ENCODE assay signal across 12 cellular contexts in the genomic region with DNA sequence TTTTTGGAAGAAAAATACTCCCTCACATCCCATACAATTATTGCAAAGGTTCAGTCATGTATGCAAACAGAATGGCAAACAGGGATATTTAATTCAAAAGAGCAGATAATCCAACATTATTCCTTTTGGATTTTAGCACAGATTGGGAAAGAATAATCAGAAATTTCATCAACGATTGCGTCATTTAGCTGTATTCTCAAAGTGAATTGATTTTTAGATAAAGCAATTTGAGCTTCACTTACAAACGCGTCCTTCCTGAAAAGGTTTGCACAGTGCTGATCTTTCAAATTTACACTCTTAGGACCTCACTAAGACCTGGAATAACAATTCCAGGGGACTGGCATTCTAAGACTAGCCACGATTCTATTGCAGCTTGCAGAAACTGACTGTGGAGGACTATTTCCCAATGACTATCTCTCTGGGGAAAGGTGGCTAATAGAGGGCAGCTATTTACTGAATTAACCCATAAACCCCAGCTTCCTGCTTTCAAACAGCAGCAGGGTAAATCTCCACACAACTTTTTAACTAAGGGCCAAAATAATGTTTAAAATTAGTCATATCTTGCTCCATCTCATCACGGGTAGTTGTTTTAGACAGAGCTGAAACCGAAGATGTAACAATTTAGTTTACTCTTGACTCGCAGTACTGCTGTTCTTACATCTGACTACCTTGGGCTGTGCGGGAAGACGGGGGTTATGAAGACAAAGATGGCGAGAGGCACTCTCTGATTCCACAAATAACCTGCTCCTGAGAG.
DNase-seq lines count a peak whose midpoint lies in the region; ATAC-seq, FAIRE-seq and TF ChIP-seq lines count a peak whose summit lies in the region.
"Had no signal": no experiment of that assay in that cellular context is flagged by ENCODE, and none has a peak within 500 bp of the region (broad histone marks: within the 10 kb centered on the region; RNA-seq: fewer than 3 reads in every experiment).

No MANE protein-coding gene starts in this region.

- H4K20me1 ChIP-seq in HCT116 (ENCODE audit: insufficient read depth) = no peaks in the 10 kb centered on the region; the same call in 1 of the 2 replicates

- H3K4me1 ChIP-seq in HCT116 (ENCODE audit: control insufficient read depth in 1 of 2, insufficient read depth in 2 of 2, low read length in 2 of 2) = peaks cover 13 to 32% of the 10 kb centered on the region in 2 experiments
- H3K4me1 ChIP-seq in spleen = peaks cover 0 to 18% (median 0%) of the 10 kb centered on the region in 6 donors

- no peak for TF ChIP-seq RAD21 in HCT116 (IDR thresholded peaks at IDR 0.05; ENCODE audit: low read depth)

- TF ChIP-seq CTCF in HCT116 (IDR thresholded peaks at IDR 0.05 in 2 of 3, conservative IDR thresholded peaks at IDR 0.05 in 1 of 3; ENCODE audit: borderline replicate concordance in 1 of 3, insufficient read depth in 1 of 3, low read depth in 2 of 3, low read length in 2 of 3) = no peak
- TF ChIP-seq CTCF in LNCaP clone FGC (IDR thresholded peaks at IDR 0.05; ENCODE audit: control insufficient read depth, extremely low read depth, insufficient read depth) = no peak
- no peak for TF ChIP-seq CTCF in spleen (IDR thresholded peaks at IDR 0.05 in 8 of 11, conservative IDR thresholded peaks at IDR 0.05 in 3 of 11)
- no peak for TF ChIP-seq CTCF in omental fat pad (IDR thresholded peaks at IDR 0.05)

- RAD21 ChIA-PET in HCT116 (lab: Charles Lee; ENCODE audit: low non-redundant PET in 1 of 2, low total read pairs in 2 of 2, uncharacterized antibody in 2 of 2, unreplicated experiment in 2 of 2) = no interaction called here

- H3K9me3 ChIP-seq in HCT116 (ENCODE audit: control insufficient read depth in 1 of 2, insufficient read depth in 1 of 2, low read depth in 1 of 2, low read length in 2 of 2) (no peaks in the 10 kb centered on the region), spleen (no peaks in the 10 kb centered on the region)

- H3K4me2 ChIP-seq in HCT116 (ENCODE audit: low read length) = no peak overlapping the region

- CTCF ChIA-PET in HCT116 (lab: Charles Lee) = interaction anchor here (2.0 kb wide), 1 partner anchor 10 kb away, joined by 4 read pairs; no protein-coding TSS in a partner anchor

- intact Hi-C loops in HCT116 (cut with micrococcal nuclease) (no loop called here), spleen (cut with DNase I; ENCODE audit: low total_unique reads) (no loop called here)

- no peak overlapping the region for H2AFZ ChIP-seq in HCT116 (ENCODE audit: low read depth, low read length, poor library complexity, severe bottlenecking)

- H3K9ac ChIP-seq in HCT116 (ENCODE audit: low read length) = no peak overlapping the region

- FAIRE-seq in islet of Langerhans (lab: Jason Lieb, UNC) = peak; percentile 91
- FAIRE-seq: TTC549 had no signal

- ATAC-seq in GM18511 (IDR thresholded peaks at IDR 0.05; ENCODE audit: unreplicated experiment) = peak; percentile 57
- no peak for ATAC-seq in HCT116
- no peak for ATAC-seq in omental fat pad (ENCODE audit: low FRiP score)

- peak overlapping the region; percentile 67 for H3K27ac ChIP-seq in HCT116 (ENCODE audit: low read depth, low read length)
- H3K27ac ChIP-seq in spleen = no peak overlapping the region

- WGBS in spleen, 5 donors = 66 to 85% (median 76%) methylated on average over 11 of the region's 11 CpGs

- no peak for DNase-seq in HCT116 (ENCODE audit: low read depth, low spot score)
- peak; percentile 37 for DNase-seq in LNCaP clone FGC (ENCODE audit: low read depth)
- no peak for DNase-seq in spleen
- no peak for DNase-seq in omental fat pad (ENCODE audit: low spot score)
- no peak for DNase-seq in NCI-H187 (lab: John Stamatoyannopoulos, UW)
- no peak for DNase-seq in DMS153 treated with DMSO at 0.1 percent for 48 hours (lab: John Stamatoyannopoulos, UW; ENCODE audit: unreplicated experiment)
- DNase-seq: aorta; effector CD4-positive, alpha-beta T cell; midbrain had no signal

- no TSS peak for BruUV-seq in HCT116 (replicated peaks; lab: Mats Ljungman, UMichigan)

- H3K36me3 ChIP-seq in HCT116 (ENCODE audit: control insufficient read depth in 1 of 2, insufficient read depth in 2 of 2, low read length in 2 of 2) (no peaks in the 10 kb centered on the region), spleen (peaks cover 0 to 5% (median 0%) of the 10 kb centered on the region in 6 donors)

- H3K79me2 ChIP-seq in HCT116 (ENCODE audit: insufficient read depth, low read length) = no peaks in the 10 kb centered on the region

- H3K9me2 ChIP-seq in HCT116 (ENCODE audit: insufficient read depth) = no peaks in the 10 kb centered on the region

- POLR2A ChIA-PET in HCT116 (lab: Charles Lee) = interaction anchor here (0.6 kb wide), 1 partner anchor 15 kb away, joined by 4 read pairs; no protein-coding TSS in a partner anchor

- H3K27me3 ChIP-seq in HCT116 (ENCODE audit: insufficient read depth, low read length) (no peaks in the 10 kb centered on the region), spleen (replicated peaks in 1 of 7) (no peaks in the 10 kb centered on the region)

- TF ChIP-seq POLR2A in HCT116 (IDR thresholded peaks at IDR 0.05; ENCODE audit: borderline replicate concordance, extremely low read depth, insufficient read depth, insufficient read length) (no peak), spleen (IDR thresholded peaks at IDR 0.05) (no peak)

- H3K4me3 ChIP-seq in HCT116 (replicated peaks in 1 of 2; ENCODE audit: low read depth in 1 of 2, low read length in 2 of 2) = no peak overlapping the region
- H3K4me3 ChIP-seq in LNCaP clone FGC (ENCODE audit: low read depth, low read length) = no peak overlapping the region
- H3K4me3 ChIP-seq in spleen = no peak overlapping the region

TF ChIP-seq in HCT116, 20 proteins besides CTCF, POLR2A, EP300 and RAD21:
- TF ChIP-seq TCF7L2 (IDR thresholded peaks at IDR 0.05; ENCODE audit: borderline replicate concordance, extremely low read depth, insufficient read depth, insufficient read length) (no peak), YY1 (IDR thresholded peaks at IDR 0.05; ENCODE audit: extremely low read depth, insufficient replicate concordance, low read depth, low read length) (no peak), EZH2 (IDR thresholded peaks at IDR 0.05) (no peak)
- TF ChIP-seq, protein P1, sequence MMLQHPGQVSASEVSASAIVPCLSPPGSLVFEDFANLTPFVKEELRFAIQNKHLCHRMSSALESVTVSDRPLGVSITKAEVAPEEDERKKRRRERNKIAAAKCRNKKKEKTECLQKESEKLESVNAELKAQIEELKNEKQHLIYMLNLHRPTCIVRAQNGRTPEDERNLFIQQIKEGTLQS (IDR thresholded peaks at IDR 0.05) = no peak
- TF ChIP-seq, protein P2, sequence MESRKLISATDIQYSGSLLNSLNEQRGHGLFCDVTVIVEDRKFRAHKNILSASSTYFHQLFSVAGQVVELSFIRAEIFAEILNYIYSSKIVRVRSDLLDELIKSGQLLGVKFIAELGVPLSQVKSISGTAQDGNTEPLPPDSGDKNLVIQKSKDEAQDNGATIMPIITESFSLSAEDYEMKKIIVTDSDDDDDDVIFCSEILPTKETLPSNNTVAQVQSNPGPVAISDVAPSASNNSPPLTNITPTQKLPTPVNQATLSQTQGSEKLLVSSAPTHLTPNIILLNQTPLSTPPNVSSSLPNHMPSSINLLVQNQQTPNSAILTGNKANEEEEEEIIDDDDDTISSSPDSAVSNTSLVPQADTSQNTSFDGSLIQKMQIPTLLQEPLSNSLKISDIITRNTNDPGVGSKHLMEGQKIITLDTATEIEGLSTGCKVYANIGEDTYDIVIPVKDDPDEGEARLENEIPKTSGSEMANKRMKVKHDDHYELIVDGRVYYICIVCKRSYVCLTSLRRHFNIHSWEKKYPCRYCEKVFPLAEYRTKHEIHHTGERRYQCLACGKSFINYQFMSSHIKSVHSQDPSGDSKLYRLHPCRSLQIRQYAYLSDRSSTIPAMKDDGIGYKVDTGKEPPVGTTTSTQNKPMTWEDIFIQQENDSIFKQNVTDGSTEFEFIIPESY (IDR thresholded peaks at IDR 0.05; ENCODE audit: extremely low read depth, insufficient replicate concordance, low read length) = no peak
TF ChIP-seq in HCT116: peak in this region for 0.
